2 cellular contexts compared by ENCODE assay signal in genomic region chr22:27630754-27631153, GRCh38.
TF ChIP-seq lines count a peak whose summit lies in the region.

No MANE protein-coding gene starts in this region.

TF ChIP-seq in HEK293, 187 proteins besides CTCF, POLR2A, EP300 and RAD21 (continued from another document):
- TF ChIP-seq SALL2 (tag by site-specific recombination; IDR thresholded peaks at IDR 0.05; ENCODE audit: borderline replicate concordance), result no peak
- no peak for TF ChIP-seq ZNF416 (tag by site-specific recombination; IDR thresholded peaks at IDR 0.05)
- TF ChIP-seq, protein P1, sequence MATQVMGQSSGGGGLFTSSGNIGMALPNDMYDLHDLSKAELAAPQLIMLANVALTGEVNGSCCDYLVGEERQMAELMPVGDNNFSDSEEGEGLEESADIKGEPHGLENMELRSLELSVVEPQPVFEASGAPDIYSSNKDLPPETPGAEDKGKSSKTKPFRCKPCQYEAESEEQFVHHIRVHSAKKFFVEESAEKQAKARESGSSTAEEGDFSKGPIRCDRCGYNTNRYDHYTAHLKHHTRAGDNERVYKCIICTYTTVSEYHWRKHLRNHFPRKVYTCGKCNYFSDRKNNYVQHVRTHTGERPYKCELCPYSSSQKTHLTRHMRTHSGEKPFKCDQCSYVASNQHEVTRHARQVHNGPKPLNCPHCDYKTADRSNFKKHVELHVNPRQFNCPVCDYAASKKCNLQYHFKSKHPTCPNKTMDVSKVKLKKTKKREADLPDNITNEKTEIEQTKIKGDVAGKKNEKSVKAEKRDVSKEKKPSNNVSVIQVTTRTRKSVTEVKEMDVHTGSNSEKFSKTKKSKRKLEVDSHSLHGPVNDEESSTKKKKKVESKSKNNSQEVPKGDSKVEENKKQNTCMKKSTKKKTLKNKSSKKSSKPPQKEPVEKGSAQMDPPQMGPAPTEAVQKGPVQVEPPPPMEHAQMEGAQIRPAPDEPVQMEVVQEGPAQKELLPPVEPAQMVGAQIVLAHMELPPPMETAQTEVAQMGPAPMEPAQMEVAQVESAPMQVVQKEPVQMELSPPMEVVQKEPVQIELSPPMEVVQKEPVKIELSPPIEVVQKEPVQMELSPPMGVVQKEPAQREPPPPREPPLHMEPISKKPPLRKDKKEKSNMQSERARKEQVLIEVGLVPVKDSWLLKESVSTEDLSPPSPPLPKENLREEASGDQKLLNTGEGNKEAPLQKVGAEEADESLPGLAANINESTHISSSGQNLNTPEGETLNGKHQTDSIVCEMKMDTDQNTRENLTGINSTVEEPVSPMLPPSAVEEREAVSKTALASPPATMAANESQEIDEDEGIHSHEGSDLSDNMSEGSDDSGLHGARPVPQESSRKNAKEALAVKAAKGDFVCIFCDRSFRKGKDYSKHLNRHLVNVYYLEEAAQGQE (tag by site-specific recombination; IDR thresholded peaks at IDR 0.05), result no peak
- TF ChIP-seq ZNF610 (tag by site-specific recombination; IDR thresholded peaks at IDR 0.05; ENCODE audit: borderline replicate concordance), result no peak

TF ChIP-seq in H1, 55 proteins besides CTCF, POLR2A, EP300 and RAD21 (continued from another document):
- TF ChIP-seq EZH2 (IDR thresholded peaks at IDR 0.05; ENCODE audit: low read depth, low read length, severe bottlenecking), result no peak
- TF ChIP-seq, protein P2, sequence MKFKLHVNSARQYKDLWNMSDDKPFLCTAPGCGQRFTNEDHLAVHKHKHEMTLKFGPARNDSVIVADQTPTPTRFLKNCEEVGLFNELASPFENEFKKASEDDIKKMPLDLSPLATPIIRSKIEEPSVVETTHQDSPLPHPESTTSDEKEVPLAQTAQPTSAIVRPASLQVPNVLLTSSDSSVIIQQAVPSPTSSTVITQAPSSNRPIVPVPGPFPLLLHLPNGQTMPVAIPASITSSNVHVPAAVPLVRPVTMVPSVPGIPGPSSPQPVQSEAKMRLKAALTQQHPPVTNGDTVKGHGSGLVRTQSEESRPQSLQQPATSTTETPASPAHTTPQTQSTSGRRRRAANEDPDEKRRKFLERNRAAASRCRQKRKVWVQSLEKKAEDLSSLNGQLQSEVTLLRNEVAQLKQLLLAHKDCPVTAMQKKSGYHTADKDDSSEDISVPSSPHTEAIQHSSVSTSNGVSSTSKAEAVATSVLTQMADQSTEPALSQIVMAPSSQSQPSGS (IDR thresholded peaks at IDR 0.05; ENCODE audit: low read length), result no peak
- peak; percentile 30; the same call in 1 of the 2 replicates for TF ChIP-seq EGR1 (IDR thresholded peaks at IDR 0.05; ENCODE audit: borderline replicate concordance, low read depth, low read length)
- no peak for TF ChIP-seq NRF1 (IDR thresholded peaks at IDR 0.05; ENCODE audit: low read depth, low read length)
- TF ChIP-seq, protein P3, sequence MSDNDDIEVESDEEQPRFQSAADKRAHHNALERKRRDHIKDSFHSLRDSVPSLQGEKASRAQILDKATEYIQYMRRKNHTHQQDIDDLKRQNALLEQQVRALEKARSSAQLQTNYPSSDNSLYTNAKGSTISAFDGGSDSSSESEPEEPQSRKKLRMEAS (IDR thresholded peaks at IDR 0.05), result peak; percentile 40; the same call in 1 of the 2 replicates
- TF ChIP-seq TEAD4 (IDR thresholded peaks at IDR 0.05; ENCODE audit: low read depth, low read length), result 0 out of 2 replicates have a peak, but pooled peaks have one; percentile 8
- no peak for TF ChIP-seq POLR2AphosphoS5 (IDR thresholded peaks at IDR 0.05; ENCODE audit: low read depth, low read length)
- TF ChIP-seq CTBP2 (IDR thresholded peaks at IDR 0.05; ENCODE audit: borderline replicate concordance, insufficient read depth, insufficient read length, low read length), result peak; percentile 87
- no peak for TF ChIP-seq MAFK (IDR thresholded peaks at IDR 0.05; ENCODE audit: low read depth, low read length)
- no peak for TF ChIP-seq KDM5A (IDR thresholded peaks at IDR 0.05; ENCODE audit: low read length)
TF ChIP-seq in H1: peak in this region for 9.
